Comparison of ENCODE assay signal across 28 cellular contexts in the genomic region with DNA sequence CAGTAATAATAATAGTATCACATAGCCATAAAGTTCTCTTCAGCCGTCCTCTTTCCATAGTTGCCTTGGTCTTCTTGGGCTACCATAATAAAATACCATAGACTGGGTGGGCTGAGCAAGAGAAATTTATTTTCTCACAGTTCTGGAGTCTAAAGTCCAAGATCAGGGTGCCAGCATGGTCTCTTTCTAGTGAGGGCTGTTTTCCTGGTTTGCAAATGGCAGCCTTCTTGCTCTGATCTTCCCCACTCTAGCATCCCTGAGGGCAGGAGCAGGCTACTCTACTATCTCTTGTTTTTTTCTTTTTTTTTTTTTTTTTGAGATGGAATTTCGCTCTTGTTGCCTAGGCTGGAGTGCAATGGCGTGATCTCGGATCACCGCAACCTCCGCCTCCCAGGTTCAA.
"Had no signal": no experiment of that assay in that cellular context is flagged by ENCODE, and none has a peak within 500 bp of the region (broad histone marks: within the 10 kb centered on the region; RNA-seq: fewer than 3 reads in every experiment).

No MANE protein-coding gene starts in this region.

- H3K4me1 Mint-ChIP-seq: naive thymus-derived CD8-positive, alpha-beta T cell; stimulated activated effector memory CD8-positive, alpha-beta T cell treated with anti-CD3 and anti-CD28 coated beads, Interleukin-12 subunit alpha, Interleukin-12 subunit beta, amount 100 ng/mL, for 72 hours had no signal

- H3K9me3 Mint-ChIP-seq: naive thymus-derived CD8-positive, alpha-beta T cell; natural killer cell treated with Interleukin-12 subunit alpha and Interleukin-12 subunit beta and Interleukin-15 and Interleukin-18, amount 100 ng/mL, for 72 hours; nephron progenitor cell; stimulated activated effector memory CD8-positive, alpha-beta T cell treated with anti-CD3 and anti-CD28 coated beads, Interleukin-12 subunit alpha, Interleukin-12 subunit beta, amount 100 ng/mL, for 72 hours; stimulated activated naive B cell treated with anti-CD40 and anti-IgM and Interleukin-4, amounts not matched to agents 10 μg/mL and 1 μg/mL and 100 μg/mL, for 72 hours; stimulated activated naive CD8-positive, alpha-beta T cell treated with anti-CD3 and anti-CD28 coated beads, Interleukin-15, Interleukin-2, amounts not matched to agents 100 ng/mL and 50 ng/mL, for 24 hours; type B pancreatic cell had no signal

- H3K4me3 ChIP-seq: pancreas, psoas muscle, right lobe of liver, sigmoid colon, stomach, thoracic aorta, thyroid gland, tibial nerve, upper lobe of right lung, uterus had no signal

- ATAC-seq: naive thymus-derived CD8-positive, alpha-beta T cell; natural killer cell treated with Interleukin-12 subunit alpha and Interleukin-12 subunit beta and Interleukin-15 and Interleukin-18, amount 100 ng/mL, for 72 hours; pancreas; psoas muscle; right cardiac atrium; right lobe of liver; stimulated activated effector memory CD8-positive, alpha-beta T cell treated with anti-CD3 and anti-CD28 coated beads, Interleukin-12 subunit alpha, Interleukin-12 subunit beta, amount 100 ng/mL, for 72 hours; upper lobe of right lung had no signal

- H3K4me3 Mint-ChIP-seq: naive thymus-derived CD8-positive, alpha-beta T cell; natural killer cell treated with Interleukin-12 subunit alpha and Interleukin-12 subunit beta and Interleukin-15 and Interleukin-18, amount 100 ng/mL, for 72 hours; nephron progenitor cell; neural crest cell; stimulated activated effector memory CD8-positive, alpha-beta T cell treated with anti-CD3 and anti-CD28 coated beads, Interleukin-12 subunit alpha, Interleukin-12 subunit beta, amount 100 ng/mL, for 72 hours; stimulated activated naive B cell treated with anti-CD40 and anti-IgM and Interleukin-4, amounts not matched to agents 10 μg/mL and 1 μg/mL and 100 μg/mL, for 72 hours; stimulated activated naive CD8-positive, alpha-beta T cell treated with anti-CD3 and anti-CD28 coated beads, Interleukin-15, Interleukin-2, amounts not matched to agents 100 ng/mL and 50 ng/mL, for 24 hours; type B pancreatic cell had no signal

- H3K27ac Mint-ChIP-seq: natural killer cell treated with Interleukin-12 subunit alpha and Interleukin-12 subunit beta and Interleukin-15 and Interleukin-18, amount 100 ng/mL, for 72 hours; progenitor cell of endocrine pancreas; stimulated activated effector memory CD8-positive, alpha-beta T cell treated with anti-CD3 and anti-CD28 coated beads, Interleukin-12 subunit alpha, Interleukin-12 subunit beta, amount 100 ng/mL, for 72 hours; stimulated activated naive B cell treated with anti-CD40 and anti-IgM and Interleukin-4, amounts not matched to agents 10 μg/mL and 1 μg/mL and 100 μg/mL, for 72 hours; stimulated activated naive CD8-positive, alpha-beta T cell treated with anti-CD3 and anti-CD28 coated beads, Interleukin-15, Interleukin-2, amounts not matched to agents 100 ng/mL and 50 ng/mL, for 24 hours; type B pancreatic cell had no signal

- H3K36me3 ChIP-seq: neutrophil, pancreas, right lobe of liver, sigmoid colon, stomach, thoracic aorta, thyroid gland, tibial nerve, upper lobe of right lung, uterus had no signal

- H3K27me3 Mint-ChIP-seq: naive thymus-derived CD8-positive, alpha-beta T cell; natural killer cell treated with Interleukin-12 subunit alpha and Interleukin-12 subunit beta and Interleukin-15 and Interleukin-18, amount 100 ng/mL, for 72 hours; progenitor cell of endocrine pancreas; stimulated activated naive B cell treated with anti-CD40 and anti-IgM and Interleukin-4, amounts not matched to agents 10 μg/mL and 1 μg/mL and 100 μg/mL, for 72 hours; stimulated activated naive CD8-positive, alpha-beta T cell treated with anti-CD3 and anti-CD28 coated beads, Interleukin-15, Interleukin-2, amounts not matched to agents 100 ng/mL and 50 ng/mL, for 24 hours; type B pancreatic cell had no signal

- H3K4me1 ChIP-seq: pancreas, psoas muscle, right lobe of liver, sigmoid colon, stomach, thyroid gland, tibial nerve, upper lobe of right lung, uterus had no signal

- H3K27ac ChIP-seq: neutrophil, pancreas, psoas muscle, right lobe of liver, sigmoid colon, stomach, thoracic aorta, thyroid gland, tibial nerve, upper lobe of right lung, uterus had no signal

- H3K36me3 Mint-ChIP-seq: naive thymus-derived CD8-positive, alpha-beta T cell; natural killer cell treated with Interleukin-12 subunit alpha and Interleukin-12 subunit beta and Interleukin-15 and Interleukin-18, amount 100 ng/mL, for 72 hours; stimulated activated effector memory CD8-positive, alpha-beta T cell treated with anti-CD3 and anti-CD28 coated beads, Interleukin-12 subunit alpha, Interleukin-12 subunit beta, amount 100 ng/mL, for 72 hours; stimulated activated naive B cell treated with anti-CD40 and anti-IgM and Interleukin-4, amounts not matched to agents 10 μg/mL and 1 μg/mL and 100 μg/mL, for 72 hours; type B pancreatic cell had no signal

- H3K27me3 ChIP-seq: pancreas, right lobe of liver, stomach, thyroid gland, tibial nerve, upper lobe of right lung, uterus had no signal

- DNase-seq: naive thymus-derived CD8-positive, alpha-beta T cell; nephron progenitor cell; nucleus accumbens; psoas muscle; right cardiac atrium; right lobe of liver; sigmoid colon; small intestine; stimulated activated CD4-positive, alpha-beta T cell treated with anti-CD3 and anti-CD28 coated beads, Interleukin-15, amount 100 ng/mL, for 24 hours; stimulated activated CD4-positive, alpha-beta T cell treated with anti-CD3 and anti-CD28 coated beads, Interleukin-2, amount 100 ng/mL, for 24 hours; stimulated activated CD4-positive, alpha-beta T cell treated with anti-CD3 and anti-CD28 coated beads, Interleukin-2, amount 100 ng/mL, for 48 hours; stimulated activated CD4-positive, alpha-beta T cell treated with anti-CD3 and anti-CD28 coated beads, Interleukin-4, amount 100 ng/mL, for 24 hours; stimulated activated naive B cell treated with anti-CD40 and anti-IgM and Interleukin-4, amounts not matched to agents 10 μg/mL and 1 μg/mL and 100 μg/mL, for 72 hours; stimulated activated naive CD4-positive, alpha-beta T cell treated with Interleukin-2 at 50 U/mL for 16 hours; stomach; thyroid gland; upper lobe of right lung; uterus had no signal

- H3K9me3 ChIP-seq: neutrophil, pancreas, psoas muscle, right lobe of liver, sigmoid colon, stomach, thoracic aorta, thyroid gland, tibial nerve, upper lobe of right lung, uterus had no signal
